In genomic region chr22:38069372-38070249, GRCh38 we compare ENCODE assay signal across 7 cellular contexts. TPM values are rescaled to one million over a fixed set of nuclear protein-coding genes. Genes with fewer than 3 reads are reported as not detected.
DNase-seq lines count a peak whose midpoint lies in the region; FAIRE-seq and TF ChIP-seq lines count a peak whose summit lies in the region.

No MANE protein-coding gene starts in this region.

- no peaks in the 10 kb centered on the region for H3K9me3 Mint-ChIP-seq in astrocyte (ENCODE audit: unreplicated experiment)

- H3K27ac ChIP-seq in astrocyte (ENCODE audit: low read depth, low read length) (no peak overlapping the region), layer of hippocampus (ENCODE audit: low read depth, low read length) (peak overlapping the region; percentile 88), transverse colon (peak overlapping the region; percentile 44 to 69 (median 64))

- H3K4me3 ChIP-seq in astrocyte (ENCODE audit: insufficient read depth, low read depth, low read length), result no peak overlapping the region
- no peak overlapping the region for H3K4me3 ChIP-seq in transverse colon

- no peaks in the 10 kb centered on the region for H3K79me2 ChIP-seq in astrocyte (ENCODE audit: insufficient read depth, low read length)

- H3K27ac Mint-ChIP-seq in astrocyte (ENCODE audit: unreplicated experiment), result no peak overlapping the region

- no peaks in the 10 kb centered on the region for H4K20me1 ChIP-seq in astrocyte (ENCODE audit: insufficient read depth, low read length)

- TF ChIP-seq EP300 in transverse colon (IDR thresholded peaks at IDR 0.05; ENCODE audit: low read depth), result no peak

- no peak for FAIRE-seq in astrocyte (lab: Jason Lieb, UNC)

- no peak overlapping the region for H3K4me3 Mint-ChIP-seq in astrocyte (ENCODE audit: unreplicated experiment)

- DNase-seq in astrocyte (ENCODE audit: low read depth) (no peak), transverse colon (peak; percentile 29), NCI-H128 (lab: John Stamatoyannopoulos, UW; ENCODE audit: unreplicated experiment) (no peak)
- DNase-seq in stimulated activated CD4-positive, alpha-beta T cell treated with anti-CD3 and anti-CD28 coated beads, Interleukin-15, amount 100 ng/mL, for 24 hours, result no peak
- DNase-seq in stimulated activated CD4-positive, alpha-beta T cell treated with anti-CD3 and anti-CD28 coated beads, Interleukin-4, amount 100 ng/mL, for 24 hours, result no peak

- H3K4me1 ChIP-seq in astrocyte (ENCODE audit: insufficient read depth, low read length) (no peaks in the 10 kb centered on the region), transverse colon (peaks cover 0 to 7% (median 2%) of the 10 kb centered on the region in 4 donors)

- no peak overlapping the region for H3K9ac ChIP-seq in astrocyte (ENCODE audit: low read length)

- no peak overlapping the region for H3K4me2 ChIP-seq in astrocyte (ENCODE audit: low read length)

- H3K36me3 Mint-ChIP-seq in astrocyte (ENCODE audit: low read depth, unreplicated experiment), result peaks cover 10% of the 10 kb centered on the region

- H2AFZ ChIP-seq in astrocyte (ENCODE audit: low read depth, low read length), result no peak overlapping the region

- intact Hi-C loops in transverse colon (cut with DNase I; ENCODE audit: low total_unique reads), result no loop called here

- H3K27me3 Mint-ChIP-seq in astrocyte (ENCODE audit: low read depth, unreplicated experiment), result no peaks in the 10 kb centered on the region

- in situ Hi-C loops in transverse colon (cut with MboI; ENCODE audit: low pct_ligation_motif_present in 1 of 4, low pct_unique_long_range_greater_than_20kb in 1 of 4, low sequenced_read_pairs in 3 of 4), result loop anchor here in 1 of 4 donors (25.0 kb wide), 1 partner anchor 493 kb away; the partner anchor contains the start of gene DMC1

- H3K36me3 ChIP-seq in astrocyte (ENCODE audit: insufficient read depth, low read length) (no peaks in the 10 kb centered on the region), transverse colon (peaks cover 0 to 27% (median 9%) of the 10 kb centered on the region in 4 donors)

- H3K9me3 ChIP-seq in astrocyte (ENCODE audit: insufficient read depth, low read depth, low read length), result no peaks in the 10 kb centered on the region
- H3K9me3 ChIP-seq in transverse colon, result no peaks in the 10 kb centered on the region

- TF ChIP-seq POLR2A in transverse colon (IDR thresholded peaks at IDR 0.05), result no peak

- H3K4me1 Mint-ChIP-seq in astrocyte (ENCODE audit: low read depth, unreplicated experiment), result no peaks in the 10 kb centered on the region

- H3K27me3 ChIP-seq in astrocyte (ENCODE audit: insufficient read depth, low read length) (no peaks in the 10 kb centered on the region), layer of hippocampus (ENCODE audit: control insufficient read depth, insufficient read depth, low read length) (no peaks in the 10 kb centered on the region), transverse colon (no peaks in the 10 kb centered on the region)

- 78% methylated on average over 21 of the region's 21 CpGs; no CpG with 5 or more reads in 1 of the 2 donors for WGBS in transverse colon (ENCODE audit: low coverage in 1 of 2), 2 donors

- peak; percentile 32; the same call in 1 of the 2 replicates for TF ChIP-seq CTCF in LNCAP (IDR thresholded peaks at IDR 0.05)
- TF ChIP-seq CTCF in astrocyte (IDR thresholded peaks at IDR 0.05; ENCODE audit: insufficient read depth, low read depth, low read length), result peak; percentile 21
- TF ChIP-seq CTCF in transverse colon (IDR thresholded peaks at IDR 0.05), result peak; percentile 26 to 45 (median 39)

RNA-seq across cellular contexts. Expression of gene PICK1, which starts 12.4 kb away (rescaled TPM):
- total RNA-seq in astrocyte (20.7 and 22.9 TPM in 2 replicates), transverse colon (100 to 1,000 TPM in 1 of 4 donors, 10 to 100 TPM in 3; 34.3 to 127 (median 69.3) TPM)

RNA-seq across cellular contexts. Expression of gene SLC16A8, which starts 14.4 kb away (rescaled TPM):
- total RNA-seq in astrocyte (not detected in 2 replicates), transverse colon (not detected)

RNA-seq across cellular contexts. Expression of gene BAIAP2L2, which starts 40.9 kb away (rescaled TPM):
- total RNA-seq in astrocyte (0.54 and 0.94 TPM in 2 replicates), transverse colon (100 to 1,000 TPM; 106 to 337 (median 127) TPM)

Comparison
In these comparisons a context has a peak if more than half of its experiments do, and no peak if none do; other contexts are left out.
1. RNA of gene BAIAP2L2, which starts 40.9 kb away (total RNA-seq): 106 to 337 TPM in transverse colon; 0.54 to 0.94 TPM in astrocyte; every median in the first group is over 10 times any median in the second.
2. Peak in every context shown above with its lines, with median percentiles within 50 percentile points of each other: CTCF ChIP-seq.